ENCODE assay signal across 8 cellular contexts in genomic region chr17:68197091-68197996, GRCh38. TPM values are rescaled to one million over a fixed set of nuclear protein-coding genes. Genes with fewer than 3 reads are reported as not detected.
DNase-seq lines count a peak whose midpoint lies in the region; ATAC-seq and TF ChIP-seq lines count a peak whose summit lies in the region.

No MANE protein-coding gene starts in this region.

- H3K36me3 ChIP-seq in ES-I3 (ENCODE audit: insufficient read depth, low read length) (no peaks in the 10 kb centered on the region), PC-3 (ENCODE audit: low read depth, low read length) (no peaks in the 10 kb centered on the region), HAP-1 (replicated peaks) (no peaks in the 10 kb centered on the region)

- CTCF ChIA-PET in PC-3 (lab: Charles Lee), result no interaction called here

- POLR2A ChIA-PET in PC-3 (lab: Charles Lee; ENCODE audit: unreplicated experiment), result interaction anchor here (0.6 kb wide), 1 partner anchor 741 kb away, joined by 3 read pairs; no protein-coding TSS in a partner anchor

- H3K27ac ChIP-seq in PC-3 (ENCODE audit: low read length), result no peak overlapping the region

- no peaks in the 10 kb centered on the region for H3K36me3 Mint-ChIP-seq in nephron progenitor cell (ENCODE audit: low read depth)

- peaks cover 7% of the 10 kb centered on the region; the same call in 1 of the 2 replicates for H3K4me1 ChIP-seq in ES-I3 (ENCODE audit: insufficient read depth, low read length)
- H3K4me1 ChIP-seq in PC-3 (ENCODE audit: insufficient read depth, low read length), result peaks cover 28% of the 10 kb centered on the region
- no peaks in the 10 kb centered on the region; the same call in 1 of the 2 replicates for H3K4me1 ChIP-seq in HAP-1

- H2AFZ ChIP-seq in PC-3 (ENCODE audit: low read length), result peak overlapping the region; percentile 75

- H3K4me1 Mint-ChIP-seq in nephron progenitor cell, result peaks cover 16% of the 10 kb centered on the region

- no peaks in the 10 kb centered on the region for H3K9me2 ChIP-seq in PC-3 (replicated peaks; ENCODE audit: low read length)

- H4K20me1 ChIP-seq in PC-3 (ENCODE audit: low read length), result no peaks in the 10 kb centered on the region

- H3K27ac Mint-ChIP-seq in nephron progenitor cell, result no peak overlapping the region

- in situ Hi-C loops in HAP-1 (cut with MboI; ENCODE audit: low sequenced_read_pairs), result no loop called here

- no peaks in the 10 kb centered on the region for H3F3A ChIP-seq in PC-3 (ENCODE audit: low read length, unreplicated experiment)

- H3K9me3 ChIP-seq in ES-I3 (ENCODE audit: control insufficient read depth, insufficient read depth, low read length) (no peaks in the 10 kb centered on the region), PC-3 (ENCODE audit: low read length) (no peaks in the 10 kb centered on the region), HAP-1 (no peaks in the 10 kb centered on the region)

- intact Hi-C loops in PC-3 (cut with micrococcal nuclease), result loop anchor here (10.0 kb wide), 1 partner anchor 133 kb away; no protein-coding TSS in a partner anchor

- H3K4me3 ChIP-seq in PC-3 (ENCODE audit: low read length) (peak overlapping the region; percentile 60), HAP-1 (no peak overlapping the region; the same call in 1 of the 2 replicates)

- DNase-seq in PC-3, result peak; percentile 37
- peak; percentile 71 for DNase-seq in ecto neural progenitor cell (ENCODE audit: low spot score)
- peak; percentile 49 for DNase-seq in nephron progenitor cell
- DNase-seq in HK-2 (ENCODE audit: unreplicated experiment), result no peak
- no peak for DNase-seq in HAP-1 (ENCODE audit: low spot score in 2 of 2)
- no peak for DNase-seq in RKO (ENCODE audit: low spot score)

- no TSS peak for BruUV-seq in PC-3 (replicated peaks; lab: Mats Ljungman, UMichigan)

- H3K4me2 ChIP-seq in PC-3 (ENCODE audit: low read length), result peak overlapping the region; percentile 82

- TF ChIP-seq CTCF in PC-3 (conservative IDR thresholded peaks at IDR 0.05; ENCODE audit: low read depth, low read length) (no peak), nephron progenitor cell (IDR thresholded peaks at IDR 0.05) (no peak)

- peaks cover 100% of the 10 kb centered on the region for H3K27me3 Mint-ChIP-seq in nephron progenitor cell (ENCODE audit: low read depth, poor library complexity)

- no peaks in the 10 kb centered on the region for H3K79me2 ChIP-seq in PC-3 (ENCODE audit: low read length)

- H3K4me3 Mint-ChIP-seq in nephron progenitor cell, result peak overlapping the region; percentile 40

- no peaks in the 10 kb centered on the region for H3K9me3 Mint-ChIP-seq in nephron progenitor cell

- H3K27me3 ChIP-seq in PC-3 (ENCODE audit: low read length) (peaks cover 56% of the 10 kb centered on the region), HAP-1 (ENCODE audit: low read depth) (peaks cover 7% of the 10 kb centered on the region)

- H3K9ac ChIP-seq in ES-I3 (ENCODE audit: low read depth, low read length), result peak overlapping the region; percentile 53; the same call in 1 of the 2 replicates
- no peak overlapping the region for H3K9ac ChIP-seq in PC-3 (ENCODE audit: low read length)

- ATAC-seq in PC-3 (peak; percentile 7; the same call in 1 of the 2 replicates), HG03469 (IDR thresholded peaks at IDR 0.05; ENCODE audit: unreplicated experiment) (no peak)

RNA-seq across cellular contexts. Expression of gene AMZ2, which starts 50.5 kb away (rescaled TPM):
- 81.1 and 88.5 TPM in 2 replicates for total RNA-seq in PC-3 (2014; rRNA removed)

Comparison
In these comparisons a context has a peak if more than half of its experiments do, and no peak if none do; other contexts are left out.
1. DNase-seq: peak in PC-3 (single experiment), ecto neural progenitor cell (single experiment) and nephron progenitor cell (single experiment); none in HK-2 (single experiment), HAP-1 (0 of 2) and RKO (single experiment).